15 cellular contexts compared by ENCODE assay signal in genomic region chr12:4824415-4824814, GRCh38.
DNase-seq lines count a peak whose midpoint lies in the region; ATAC-seq and TF ChIP-seq lines count a peak whose summit lies in the region.
"Had no signal": no experiment of that assay in that cellular context is flagged by ENCODE, and none has a peak within 500 bp of the region (broad histone marks: within the 10 kb centered on the region; RNA-seq: fewer than 3 reads in every experiment).

No MANE protein-coding gene starts in this region.

- no peaks in the 10 kb centered on the region; a peak in 2 of 22 replicates for H3K36me3 ChIP-seq in BLaER1 treated with 17β-estradiol and CSF1 and Interleukin-3, amounts not matched to agents 10 nM and 100 nM
- no peaks in the 10 kb centered on the region for H3K36me3 ChIP-seq in IMR-90 (ENCODE audit: control insufficient read depth, insufficient read depth, low read length)
- H3K36me3 ChIP-seq: stomach had no signal

- H3K4me1 ChIP-seq in BLaER1 treated with 17β-estradiol and CSF1 and Interleukin-3, amounts not matched to agents 10 nM and 100 nM, result peaks cover 67 to 100% (median 98%) of the 10 kb centered on the region in 10 experiments
- no peaks in the 10 kb centered on the region for H3K4me1 ChIP-seq in IMR-90 (ENCODE audit: control insufficient read depth, insufficient read depth, low read length)
- H3K4me1 ChIP-seq: stomach had no signal

- H3K79me1 ChIP-seq in IMR-90 (ENCODE audit: low read depth in 1 of 2, low read length in 2 of 2), result no peaks in the 10 kb centered on the region

- H3K27ac ChIP-seq in BLaER1 treated with 17β-estradiol and CSF1 and Interleukin-3, amounts not matched to agents 10 nM and 100 nM, result peak overlapping the region in 1 of 11 experiments; percentile 35; a peak in 1 of 22 replicates
- no peak overlapping the region for H3K27ac ChIP-seq in IMR-90 (ENCODE audit: insufficient read depth, low read length)
- H3K27ac ChIP-seq in caudate nucleus (ENCODE audit: low read depth, low read length), result no peak overlapping the region
- H3K27ac ChIP-seq: SK-N-MC, stomach had no signal

- intact Hi-C loops in IMR-90 (cut with micrococcal nuclease), result no loop called here

- H4K8ac ChIP-seq in IMR-90 (ENCODE audit: low read depth in 2 of 2, low read length in 2 of 2), result no peak overlapping the region

- BruUV-seq in IMR-90 (replicated peaks; lab: Mats Ljungman, UMichigan), result no TSS peak

- no peak for TF ChIP-seq POLR2A in IMR-90 (IDR thresholded peaks at IDR 0.05; ENCODE audit: low read depth, low read length)

- H3K18ac ChIP-seq in IMR-90 (ENCODE audit: low read depth, low read length), result no peak overlapping the region

- no peak overlapping the region for H2BK20ac ChIP-seq in IMR-90 (ENCODE audit: low read depth, low read length)

- H2AK9ac ChIP-seq in IMR-90 (replicated peaks; ENCODE audit: low read depth, low read length, poor library complexity), result no peak overlapping the region

- H3K9ac ChIP-seq in BLaER1 treated with 17β-estradiol and CSF1 and Interleukin-3, amounts not matched to agents 10 nM and 100 nM, result no peak overlapping the region
- H3K9ac ChIP-seq in IMR-90 (ENCODE audit: low read depth, low read length), result no peak overlapping the region

- peaks cover 0 to 68% (median 0%) of the 10 kb centered on the region in 11 experiments; a peak in 7 of 22 replicates for H3K27me3 ChIP-seq in BLaER1 treated with 17β-estradiol and CSF1 and Interleukin-3, amounts not matched to agents 10 nM and 100 nM
- H3K27me3 ChIP-seq in IMR-90 (ENCODE audit: control insufficient read depth, insufficient read depth, low read length), result no peaks in the 10 kb centered on the region; the same call in none of the 2 replicates

- no peak overlapping the region for H3K23ac ChIP-seq in IMR-90 (ENCODE audit: low read depth, low read length)

- H3K9me3 ChIP-seq in BLaER1 treated with 17β-estradiol and CSF1 and Interleukin-3, amounts not matched to agents 10 nM and 100 nM (replicated peaks in 1 of 11), result no peaks in the 10 kb centered on the region
- H3K9me3 ChIP-seq in IMR-90 (ENCODE audit: control insufficient read depth, insufficient read depth, low read length), result no peaks in the 10 kb centered on the region
- H3K9me3 ChIP-seq: stomach had no signal

- H4K5ac ChIP-seq in IMR-90 (ENCODE audit: low read depth, low read length), result no peak overlapping the region

- ATAC-seq in IMR-90 (ENCODE audit: low read depth), result no peak
- ATAC-seq in HG03280 (IDR thresholded peaks at IDR 0.05; ENCODE audit: unreplicated experiment), result no peak
- no peak for ATAC-seq in HG02798 (IDR thresholded peaks at IDR 0.05; ENCODE audit: poor library complexity, unreplicated experiment)
- ATAC-seq: activated T-cell treated with anti-CD3 and anti-CD28 coated beads, Interleukin-2, amount 50 U/mL, for 72 hours; CD8-positive, alpha-beta T cell had no signal

- no peak overlapping the region for H3K4ac ChIP-seq in IMR-90 (ENCODE audit: low read depth, low read length)

- TF ChIP-seq RAD21 in IMR-90 (IDR thresholded peaks at IDR 0.05; ENCODE audit: low read length), result no peak

- H4K20me1 ChIP-seq in BLaER1 treated with 17β-estradiol and CSF1 and Interleukin-3, amounts not matched to agents 10 nM and 100 nM, result peaks cover 0 to 46% (median 0%) of the 10 kb centered on the region in 11 experiments; a peak in 4 of 22 replicates
- no peaks in the 10 kb centered on the region for H4K20me1 ChIP-seq in IMR-90 (ENCODE audit: insufficient read depth, low read length)

- CTCF ChIA-PET in IMR-90 (lab: Yijun Ruan, JAX), result no interaction called here

- H2AFZ ChIP-seq in IMR-90 (replicated peaks; ENCODE audit: low read length, poor library complexity), result no peak overlapping the region

- H2AK5ac ChIP-seq in IMR-90 (ENCODE audit: low read depth, low read length), result no peak overlapping the region

- H2BK15ac ChIP-seq in IMR-90 (ENCODE audit: low read depth, low read length), result no peak overlapping the region

- no peak for TF ChIP-seq CTCF in IMR-90 (conservative IDR thresholded peaks at IDR 0.05; ENCODE audit: low read depth, low read length)
- TF ChIP-seq CTCF in astrocyte of the spinal cord (IDR thresholded peaks at IDR 0.05; ENCODE audit: low read depth, low read length), result no peak

- DNase-seq in IMR-90 (peak; percentile 74), astrocyte of the spinal cord (ENCODE audit: low read depth, low spot score) (peak; percentile 79), kidney tubule cell (ENCODE audit: low spot score) (peak; percentile 98), caudate nucleus (lab: John Stamatoyannopoulos, UW) (no peak)
- DNase-seq in effector CD4-positive, alpha-beta T cell, result no peak
- DNase-seq: activated T-cell treated with anti-CD3 and anti-CD28 coated beads, Interleukin-2, amount 50 U/mL, for 72 hours; CD8-positive, alpha-beta T cell; NCI-H1105; NCI-H526; posterior cingulate gyrus; stomach had no signal

- dilution Hi-C loops in IMR-90 (cut with HindIII; ENCODE audit: low sequenced_read_pairs, unreplicated experiment), result no loop called here

- H2BK5ac ChIP-seq in IMR-90 (ENCODE audit: low read depth, low read length, poor library complexity, severe bottlenecking), result no peak overlapping the region

- H4K91ac ChIP-seq in IMR-90 (ENCODE audit: insufficient read depth, low read depth, low read length), result no peak overlapping the region

- WGBS in IMR-90 (ENCODE audit: extremely low coverage in 2 of 2, insufficient read length in 1 of 2), 2 experiments, result no CpG with 5 or more reads among the region's 8 CpGs

- H3K56ac ChIP-seq in IMR-90 (ENCODE audit: extremely low read depth, insufficient read depth, low read length), result no peak overlapping the region

- in situ Hi-C loops in IMR-90 (cut with MboI; ENCODE audit: low sequenced_read_pairs), result no loop called here
- in situ Hi-C loops in astrocyte of the spinal cord (cut with HindIII; ENCODE audit: low sequenced_read_pairs), result no loop called here

- no peaks in the 10 kb centered on the region for H3K9me1 ChIP-seq in IMR-90 (ENCODE audit: insufficient read depth, low read length)

- H3K14ac ChIP-seq in IMR-90 (replicated peaks; ENCODE audit: low read depth, low read length), result no peak overlapping the region

- H3K4me2 ChIP-seq in BLaER1 treated with 17β-estradiol and CSF1 and Interleukin-3, amounts not matched to agents 10 nM and 100 nM, result peak overlapping the region; percentile 55 to 98 (median 76)
- H3K4me2 ChIP-seq in IMR-90 (ENCODE audit: low read depth, low read length), result no peak overlapping the region

- no peak overlapping the region for H2BK120ac ChIP-seq in IMR-90 (ENCODE audit: low read depth, low read length)

- H3K4me3 ChIP-seq in BLaER1 treated with 17β-estradiol and CSF1 and Interleukin-3, amounts not matched to agents 10 nM and 100 nM, result no peak overlapping the region
- no peak overlapping the region for H3K4me3 ChIP-seq in IMR-90 (ENCODE audit: insufficient read depth, low read depth, low read length)
- H3K4me3 ChIP-seq in astrocyte of the spinal cord (ENCODE audit: low read depth, low read length), result no peak overlapping the region
- H3K4me3 ChIP-seq: SK-N-MC, stomach had no signal

- POLR2A ChIA-PET in IMR-90 (lab: Charles Lee; ENCODE audit: unreplicated experiment), result no interaction called here

TF ChIP-seq in IMR-90, 13 proteins besides CTCF, POLR2A, EP300 and RAD21:
- TF ChIP-seq RFX5 (IDR thresholded peaks at IDR 0.05; ENCODE audit: low read depth, low read length) (no peak), CHD1 (IDR thresholded peaks at IDR 0.05; ENCODE audit: low read depth, low read length) (no peak), MAFK (IDR thresholded peaks at IDR 0.05; ENCODE audit: low read depth, low read length) (peak; percentile 44), SMC3 (IDR thresholded peaks at IDR 0.05; ENCODE audit: low read depth, low read length) (no peak), ELK1 (IDR thresholded peaks at IDR 0.05; ENCODE audit: borderline replicate concordance, low read depth, low read length) (no peak), USF2 (IDR thresholded peaks at IDR 0.05; ENCODE audit: low read depth, low read length) (no peak), CEBPB (IDR thresholded peaks at IDR 0.05; ENCODE audit: low read depth, low read length) (no peak), RCOR1 (IDR thresholded peaks at IDR 0.05; ENCODE audit: insufficient replicate concordance, low read length) (no peak), FOS (IDR thresholded peaks at IDR 0.05; ENCODE audit: low read depth, low read length) (no peak), MAZ (IDR thresholded peaks at IDR 0.05; ENCODE audit: borderline replicate concordance, low read depth, low read length) (no peak), BHLHE40 (IDR thresholded peaks at IDR 0.05; ENCODE audit: low read depth, low read length) (no peak), NFE2L2 (IDR thresholded peaks at IDR 0.05; ENCODE audit: low read depth, low read length) (peak; percentile 31; the same call in 1 of the 2 replicates), MXI1 (IDR thresholded peaks at IDR 0.05; ENCODE audit: borderline replicate concordance, low read depth, low read length) (no peak)

Comparison
In these comparisons a context has a peak if more than half of its experiments do, and no peak if none do; other contexts are left out.
1. DNase-seq: peak in IMR-90 (single experiment), astrocyte of the spinal cord (single experiment) and kidney tubule cell (single experiment); none in caudate nucleus (0 of 61) and effector CD4-positive, alpha-beta T cell (single experiment).